In the genomic region with DNA sequence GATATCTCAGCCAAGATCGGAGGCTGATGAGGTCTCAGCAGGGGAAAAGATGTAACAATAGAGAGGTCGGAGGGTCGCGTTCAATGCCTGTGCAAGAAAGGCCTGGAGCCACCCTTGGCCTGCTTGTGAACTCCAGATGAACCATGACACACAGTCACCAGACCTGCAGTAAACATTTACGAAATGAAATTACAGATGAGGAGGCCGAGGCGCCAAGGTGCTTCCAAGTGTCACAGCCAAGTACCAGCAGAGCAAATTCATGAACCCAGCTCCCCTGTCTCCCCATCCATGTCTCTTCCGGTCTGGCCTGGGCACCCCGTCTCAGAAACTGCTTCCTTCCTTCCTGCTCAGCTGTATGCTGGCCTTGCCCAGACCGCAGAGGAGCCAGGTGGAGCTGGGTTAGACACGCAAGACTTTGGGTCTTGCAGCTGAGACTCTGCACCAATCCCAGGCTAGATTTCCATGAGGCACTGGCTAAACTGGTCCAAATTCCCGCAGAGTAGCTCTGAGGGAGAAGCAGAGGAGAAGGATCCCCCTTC, we compare ENCODE assay signal across 8 cellular contexts. TPM values are rescaled to one million over a fixed set of nuclear protein-coding genes. Genes with fewer than 3 reads are reported as not detected.
A peak's percentile ranks its signal among the peaks of the same experiment; 100 is the strongest.
DNase-seq lines count a peak whose midpoint lies in the region; ATAC-seq lines count a peak whose summit lies in the region.

No MANE protein-coding gene starts in this region.

- peaks cover 24% of the 10 kb centered on the region for H3K4me1 Mint-ChIP-seq in activated T-cell treated with anti-CD3 and anti-CD28 coated beads, Interleukin-2, amount 50 U/mL, for 4 hours (ENCODE audit: low read depth)

- H3K4me3 Mint-ChIP-seq in activated T-cell treated with anti-CD3 and anti-CD28 coated beads, Interleukin-2, amount 50 U/mL, for 4 hours: peak overlapping the region; percentile 45

- H3K36me3 Mint-ChIP-seq in activated T-cell treated with anti-CD3 and anti-CD28 coated beads, Interleukin-2, amount 50 U/mL, for 4 hours (ENCODE audit: insufficient read depth): peaks cover 8% of the 10 kb centered on the region

- no peaks in the 10 kb centered on the region for H3K9me3 Mint-ChIP-seq in activated T-cell treated with anti-CD3 and anti-CD28 coated beads, Interleukin-2, amount 50 U/mL, for 4 hours

- peak; percentile 40 for DNase-seq in ELF-1 (ENCODE audit: low read depth, low spot score)
- no peak for DNase-seq in activated T-cell treated with anti-CD3 and anti-CD28 coated beads, Interleukin-2, amount 50 U/mL, for 4 hours
- peak; percentile 12 for DNase-seq in mucosa of gallbladder (ENCODE audit: low spot score)
- no peak for DNase-seq in DMS153 treated with DMSO at 0.1 percent for 48 hours (lab: John Stamatoyannopoulos, UW; ENCODE audit: unreplicated experiment)
- no peak for DNase-seq in NCI-H446 treated with DMSO at 0.1 percent for 48 hours (lab: John Stamatoyannopoulos, UW)
- DNase-seq in NCI-H2029 (lab: John Stamatoyannopoulos, UW): no peak

- peak; percentile 68 for ATAC-seq in HG03108 (IDR thresholded peaks at IDR 0.05; ENCODE audit: unreplicated experiment)
- ATAC-seq in activated T-cell treated with anti-CD3 and anti-CD28 coated beads, Interleukin-2, amount 50 U/mL, for 4 hours: peak; percentile 53 to 57
- no peak for ATAC-seq in HG03460 (IDR thresholded peaks at IDR 0.05; ENCODE audit: unreplicated experiment)

- no peaks in the 10 kb centered on the region for H3K27me3 Mint-ChIP-seq in activated T-cell treated with anti-CD3 and anti-CD28 coated beads, Interleukin-2, amount 50 U/mL, for 4 hours (ENCODE audit: low read depth)

RNA-seq across cellular contexts. Expression of gene CHMP4B, which starts 48.1 kb away (rescaled TPM):
- total RNA-seq in activated T-cell treated with anti-CD3 and anti-CD28 coated beads, Interleukin-2, amount 50 U/mL, for 4 hours: 10 to 100 TPM; 71.1 to 80.0 (median 71.7) TPM
- 117 TPM for total RNA-seq in mucosa of gallbladder

Comparison
In these comparisons a context has a peak if more than half of its experiments do, and no peak if none do; other contexts are left out.
1. DNase-seq: peak in ELF-1 (single experiment) and mucosa of gallbladder (single experiment); none in activated T-cell treated with anti-CD3 and anti-CD28 coated beads, Interleukin-2, amount 50 U/mL, for 4 hours (single experiment), DMS153 treated with DMSO at 0.1 percent for 48 hours (single experiment), NCI-H446 treated with DMSO at 0.1 percent for 48 hours (single experiment) and NCI-H2029 (single experiment).